ENCODE assay signal across 8 cellular contexts in the genomic region with DNA sequence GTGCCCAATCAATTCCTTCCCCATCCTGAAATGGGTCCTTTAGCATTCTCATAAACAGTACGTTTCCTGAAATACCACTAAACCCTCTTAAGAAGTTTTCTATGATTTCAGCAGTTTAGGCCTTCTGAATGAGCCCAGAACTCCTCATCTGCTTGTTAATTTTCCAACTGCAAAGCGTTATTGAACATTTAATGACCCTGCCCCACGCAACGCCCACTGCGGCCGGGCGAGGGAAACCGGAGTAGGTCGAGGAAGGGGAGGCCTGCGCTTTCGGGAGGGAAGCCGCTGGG. TPM values are rescaled to one million over a fixed set of nuclear protein-coding genes. Genes with fewer than 3 reads are reported as not detected.
DNase-seq lines count a peak whose midpoint lies in the region; ATAC-seq and TF ChIP-seq lines count a peak whose summit lies in the region.

No MANE protein-coding gene starts in this region.

- peaks cover 4 to 40% (median 33%) of the 10 kb centered on the region in 11 experiments; a peak in 17 of 22 replicates for H4K20me1 ChIP-seq in BLaER1 treated with 17β-estradiol and CSF1 and Interleukin-3, amounts not matched to agents 10 nM and 100 nM

- H3K9me3 Mint-ChIP-seq in effector memory CD8-positive, alpha-beta T cell: no peaks in the 10 kb centered on the region
- peaks cover 7% of the 10 kb centered on the region for H3K9me3 Mint-ChIP-seq in nephron progenitor cell

- H3K4me1 ChIP-seq in BLaER1 treated with 17β-estradiol and CSF1 and Interleukin-3, amounts not matched to agents 10 nM and 100 nM: peaks cover 8 to 26% (median 21%) of the 10 kb centered on the region in 10 experiments; a peak in 19 of 20 replicates

- H3K9me3 ChIP-seq in BLaER1 treated with 17β-estradiol and CSF1 and Interleukin-3, amounts not matched to agents 10 nM and 100 nM (replicated peaks in 1 of 11): peaks cover 7 to 9% (median 8%) of the 10 kb centered on the region in 11 experiments

- peaks cover 10 to 18% of the 10 kb centered on the region in 2 donors for H3K4me1 Mint-ChIP-seq in effector memory CD8-positive, alpha-beta T cell (ENCODE audit: low read depth in 2 of 2)
- H3K4me1 Mint-ChIP-seq in nephron progenitor cell: peaks cover 32% of the 10 kb centered on the region

- ATAC-seq in effector memory CD8-positive, alpha-beta T cell (replicated peaks): no peak
- no peak for ATAC-seq in GM18505 (IDR thresholded peaks at IDR 0.05; ENCODE audit: unreplicated experiment)

- DNase-seq in NB4 (ENCODE audit: low read depth): no peak
- DNase-seq in effector memory CD8-positive, alpha-beta T cell: no peak
- DNase-seq in nephron progenitor cell: no peak
- no peak for DNase-seq in amygdala (lab: John Stamatoyannopoulos, UW)
- DNase-seq in mesenteric fat pad (ENCODE audit: low spot score): no peak
- no peak for DNase-seq in NCI-H2081 treated with DMSO at 0.1 percent for 48 hours (lab: John Stamatoyannopoulos, UW)

- H3K27me3 ChIP-seq in BLaER1 treated with 17β-estradiol and CSF1 and Interleukin-3, amounts not matched to agents 10 nM and 100 nM: peaks cover 0 to 26% (median 18%) of the 10 kb centered on the region in 11 experiments; a peak in 17 of 22 replicates

- peaks cover 15% of the 10 kb centered on the region for H3K36me3 Mint-ChIP-seq in effector memory CD8-positive, alpha-beta T cell (ENCODE audit: insufficient read depth)
- no peaks in the 10 kb centered on the region for H3K36me3 Mint-ChIP-seq in nephron progenitor cell (ENCODE audit: low read depth)

- no peaks in the 10 kb centered on the region for H3K27me3 Mint-ChIP-seq in effector memory CD8-positive, alpha-beta T cell
- no peaks in the 10 kb centered on the region for H3K27me3 Mint-ChIP-seq in nephron progenitor cell (ENCODE audit: low read depth, poor library complexity)

- H3K4me2 ChIP-seq in BLaER1 treated with 17β-estradiol and CSF1 and Interleukin-3, amounts not matched to agents 10 nM and 100 nM: peak overlapping the region; percentile 63 to 99 (median 86)

- peak overlapping the region; percentile 92 to 100 (median 98) for H3K4me3 ChIP-seq in BLaER1 treated with 17β-estradiol and CSF1 and Interleukin-3, amounts not matched to agents 10 nM and 100 nM
- H3K4me3 ChIP-seq in NB4 (ENCODE audit: low read depth, low read length): peak overlapping the region; percentile 82

- no peak for TF ChIP-seq POLR2A in NB4 (IDR thresholded peaks at IDR 0.05; ENCODE audit: extremely low read depth, insufficient read length)
- no peak for TF ChIP-seq POLR2A in GM18505 (IDR thresholded peaks at IDR 0.05; ENCODE audit: borderline replicate concordance, extremely low read depth, insufficient read depth, insufficient read length)

- H3K4me3 Mint-ChIP-seq in effector memory CD8-positive, alpha-beta T cell: peak overlapping the region; percentile 95 to 99
- peak overlapping the region; percentile 100 for H3K4me3 Mint-ChIP-seq in nephron progenitor cell

- peak overlapping the region; percentile 86 to 93 (median 90) for H3K9ac ChIP-seq in BLaER1 treated with 17β-estradiol and CSF1 and Interleukin-3, amounts not matched to agents 10 nM and 100 nM

- no peak for TF ChIP-seq CTCF in NB4 (IDR thresholded peaks at IDR 0.05; ENCODE audit: low read depth, low read length)
- TF ChIP-seq CTCF in nephron progenitor cell (IDR thresholded peaks at IDR 0.05): no peak

- peak overlapping the region; percentile 75 to 89 (median 84); a peak in 20 of 22 replicates for H3K27ac ChIP-seq in BLaER1 treated with 17β-estradiol and CSF1 and Interleukin-3, amounts not matched to agents 10 nM and 100 nM

- H3K27ac Mint-ChIP-seq in effector memory CD8-positive, alpha-beta T cell: peak overlapping the region; percentile 95 to 97
- peak overlapping the region; percentile 99 for H3K27ac Mint-ChIP-seq in nephron progenitor cell

- H3K36me3 ChIP-seq in BLaER1 treated with 17β-estradiol and CSF1 and Interleukin-3, amounts not matched to agents 10 nM and 100 nM: no peaks in the 10 kb centered on the region

RNA-seq across cellular contexts. Expression of gene UBN2, which starts 0.6 kb away (rescaled TPM):
- 13.5 TPM for total RNA-seq in mesenteric fat pad
